In the genomic region with DNA sequence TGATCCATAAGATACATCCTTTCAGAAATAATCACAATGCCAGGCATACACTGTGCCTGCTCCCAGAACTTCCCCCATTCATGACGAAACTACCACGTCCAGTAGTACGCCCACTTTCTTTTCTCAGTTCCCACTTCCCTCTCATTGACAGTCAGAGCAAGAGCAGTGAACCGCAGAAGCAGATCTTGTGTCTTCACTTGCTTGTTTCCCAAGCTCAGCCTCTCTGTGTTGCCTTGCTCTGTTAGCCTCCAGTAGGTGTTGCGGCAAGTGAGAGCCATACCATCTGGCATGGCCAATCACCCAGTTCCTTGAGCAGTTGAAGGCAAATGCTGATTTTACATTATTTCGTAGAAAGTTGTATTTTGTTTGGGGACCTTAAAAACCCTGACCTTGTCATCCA, we compare ENCODE assay signal across 8 cellular contexts. TPM values are rescaled to one million over a fixed set of nuclear protein-coding genes. Genes with fewer than 3 reads are reported as not detected.
DNase-seq lines count a peak whose midpoint lies in the region; ATAC-seq and TF ChIP-seq lines count a peak whose summit lies in the region.

No MANE protein-coding gene starts in this region.

- no peaks in the 10 kb centered on the region for H3K27me3 ChIP-seq in DND-41 (ENCODE audit: insufficient read depth, low read length, poor library complexity)

- peak; percentile 45 for ATAC-seq in DND-41 (ENCODE audit: insufficient read depth, low read depth)
- peak; percentile 81 for ATAC-seq in GM19372 (IDR thresholded peaks at IDR 0.05; ENCODE audit: low read depth, unreplicated experiment)
- ATAC-seq in HG03196 (IDR thresholded peaks at IDR 0.05; ENCODE audit: unreplicated experiment): peak; percentile 73
- ATAC-seq in naive B cell (ENCODE audit: low read depth in 2 of 2): peak; percentile 64

- peaks cover 27% of the 10 kb centered on the region for H3K79me2 ChIP-seq in DND-41 (ENCODE audit: insufficient read depth, low read length)

- peak overlapping the region; percentile 26 for H3K27ac Mint-ChIP-seq in activated CD4-positive, alpha-beta memory T cell treated with anti-CD3 and anti-CD28 coated beads for 36 hours
- H3K27ac Mint-ChIP-seq in naive B cell: peak overlapping the region; percentile 97 to 99 (median 98)

- H3K36me3 Mint-ChIP-seq in activated CD4-positive, alpha-beta memory T cell treated with anti-CD3 and anti-CD28 coated beads for 36 hours: no peaks in the 10 kb centered on the region
- peaks cover 0 to 11% of the 10 kb centered on the region in 2 donors for H3K36me3 Mint-ChIP-seq in naive B cell

- peaks cover 3% of the 10 kb centered on the region; the same call in 1 of the 2 replicates for H4K20me1 ChIP-seq in DND-41 (ENCODE audit: insufficient read depth, low read length)

- peak overlapping the region; percentile 0; the same call in 1 of the 2 replicates for H2AFZ ChIP-seq in DND-41 (ENCODE audit: low read depth, low read length)

- peaks cover 8% of the 10 kb centered on the region for H3K27me3 Mint-ChIP-seq in activated CD4-positive, alpha-beta memory T cell treated with anti-CD3 and anti-CD28 coated beads for 36 hours
- H3K27me3 Mint-ChIP-seq in naive B cell: no peaks in the 10 kb centered on the region

- H3K4me1 ChIP-seq in DND-41 (ENCODE audit: insufficient read depth, low read length): peaks cover 59% of the 10 kb centered on the region

- peaks cover 70% of the 10 kb centered on the region for H3K4me1 Mint-ChIP-seq in activated CD4-positive, alpha-beta memory T cell treated with anti-CD3 and anti-CD28 coated beads for 36 hours (ENCODE audit: low read depth)
- H3K4me1 Mint-ChIP-seq in naive B cell: peaks cover 54 to 74% (median 63%) of the 10 kb centered on the region in 3 donors

- H3K4me3 Mint-ChIP-seq in activated CD4-positive, alpha-beta memory T cell treated with anti-CD3 and anti-CD28 coated beads for 36 hours: no peak overlapping the region
- peak overlapping the region; percentile 30 to 87 (median 60) for H3K4me3 Mint-ChIP-seq in naive B cell

- H3K27ac ChIP-seq in DND-41 (ENCODE audit: low read length): peak overlapping the region; percentile 70

- H3K9ac ChIP-seq in DND-41 (ENCODE audit: low read depth, low read length): peak overlapping the region; percentile 10; the same call in 1 of the 2 replicates

- peak overlapping the region; percentile 49 for H3K4me2 ChIP-seq in DND-41 (ENCODE audit: insufficient read depth, low read length)

- no peaks in the 10 kb centered on the region for H3K36me3 ChIP-seq in DND-41 (ENCODE audit: insufficient read depth, low read length)

- peak; percentile 5 for TF ChIP-seq CTCF in DND-41 (IDR thresholded peaks at IDR 0.05; ENCODE audit: borderline replicate concordance, extremely low read depth, low read length, poor library complexity, severe bottlenecking)

- POLR2A ChIA-PET in activated CD4-positive, alpha-beta memory T cell treated with anti-CD3 and anti-CD28 coated beads for 36 hours (lab: Charles Lee): interaction anchor here (0.8 to 2.2 kb wide), 5 partner anchors 11 to 120 kb away, joined by 3 to 12 read pairs (median 5); no protein-coding TSS in a partner anchor

- intact Hi-C loops in activated CD4-positive, alpha-beta memory T cell treated with anti-CD3 and anti-CD28 coated beads for 36 hours (cut with micrococcal nuclease): loop anchor here (1.0 to 2.0 kb wide), 9 partner anchors 12 to 554 kb away; no protein-coding TSS in a partner anchor

- H3K4me3 ChIP-seq in DND-41 (ENCODE audit: low read depth in 1 of 2, low read length in 2 of 2): no peak overlapping the region; a peak in 1 of 4 replicates

- CTCF ChIA-PET in activated CD4-positive, alpha-beta memory T cell treated with anti-CD3 and anti-CD28 coated beads for 36 hours (lab: Charles Lee): interaction anchor here (1.0 to 2.6 kb wide), 8 partner anchors 11 to 186 kb away, joined by 3 to 13 read pairs (median 4); a partner anchor contains a TSS

- H3K9me3 ChIP-seq in DND-41 (ENCODE audit: insufficient read depth, low read length, severe bottlenecking): no peaks in the 10 kb centered on the region

- DNase-seq in DND-41 (peak; percentile 66), naive B cell (peak; percentile 91), NCI-H2107 treated with DMSO at 0.1 percent for 48 hours (lab: John Stamatoyannopoulos, UW; ENCODE audit: unreplicated experiment) (no peak), DMS53 treated with DMSO at 0.1 percent for 48 hours (lab: John Stamatoyannopoulos, UW; ENCODE audit: unreplicated experiment) (no peak), RKO (ENCODE audit: low spot score) (no peak)
- peak; percentile 78 for DNase-seq in activated CD4-positive, alpha-beta memory T cell treated with anti-CD3 and anti-CD28 coated beads for 36 hours

- no peaks in the 10 kb centered on the region for H3K9me3 Mint-ChIP-seq in activated CD4-positive, alpha-beta memory T cell treated with anti-CD3 and anti-CD28 coated beads for 36 hours
- H3K9me3 Mint-ChIP-seq in naive B cell: peaks cover 0 to 14% (median 3%) of the 10 kb centered on the region in 7 donors

RNA-seq across cellular contexts. Expression of a gene that starts 11.7 kb away (rescaled TPM):
- 1 to 10 TPM; 3.7 to 4.9 TPM for total RNA-seq in activated CD4-positive, alpha-beta memory T cell treated with anti-CD3 and anti-CD28 coated beads for 36 hours
- 1 to 10 TPM; 2.8 to 7.2 (median 5.2) TPM for polyA plus RNA-seq in naive B cell (ENCODE audit: low read depth in 6 of 6)

Comparison
In these comparisons a context has a peak if more than half of its experiments do, and no peak if none do; other contexts are left out.
1. DNase-seq: peak in DND-41 (single experiment), activated CD4-positive, alpha-beta memory T cell treated with anti-CD3 and anti-CD28 coated beads for 36 hours (single experiment) and naive B cell (single experiment); none in NCI-H2107 treated with DMSO at 0.1 percent for 48 hours (single experiment), DMS53 treated with DMSO at 0.1 percent for 48 hours (single experiment) and RKO (single experiment).
2. Peak in every context shown above with its lines, with median percentiles within 50 percentile points of each other: ATAC-seq.